Comparison of ENCODE assay signal across 9 cellular contexts in genomic region chr10:3048114-3049019, GRCh38. TPM values are rescaled to one million over a fixed set of nuclear protein-coding genes. Genes with fewer than 3 reads are reported as not detected.
DNase-seq lines count a peak whose midpoint lies in the region; ATAC-seq and TF ChIP-seq lines count a peak whose summit lies in the region.
"Had no signal": no experiment of that assay in that cellular context is flagged by ENCODE, and none has a peak within 500 bp of the region (broad histone marks: within the 10 kb centered on the region; RNA-seq: fewer than 3 reads in every experiment).

No MANE protein-coding gene starts in this region.

- CTCF ChIA-PET in SK-N-SH (lab: Yijun Ruan, JAX) = interaction anchor here (1.4 kb wide), 1 partner anchor 120 kb away, joined by 4 read pairs; no protein-coding TSS in a partner anchor

- H2AFZ ChIP-seq in SK-N-SH (ENCODE audit: low read depth) = peak overlapping the region; percentile 10; the same call in 1 of the 2 replicates

- TF ChIP-seq CTCF in SK-N-SH (IDR thresholded peaks at IDR 0.05) (no peak), fibroblast of the aortic adventitia (IDR thresholded peaks at IDR 0.05; ENCODE audit: insufficient read depth, low read length) (no peak)

- POLR2A ChIA-PET in SK-N-SH (lab: Yijun Ruan, JAX) = no interaction called here

- H3K4me2 ChIP-seq in SK-N-SH = peak overlapping the region; percentile 63; the same call in 1 of the 2 replicates

- no peaks in the 10 kb centered on the region for H3K9me3 ChIP-seq in SK-N-SH

- peak overlapping the region in 1 of 2 experiments; percentile 95; a peak in 2 of 4 replicates for H3K27ac ChIP-seq in SK-N-SH (ENCODE audit: low read depth in 2 of 2, low read length in 1 of 2)

- H4K20me1 ChIP-seq in SK-N-SH (ENCODE audit: insufficient read depth) = no peaks in the 10 kb centered on the region

- H3K4me3 ChIP-seq in SK-N-SH (ENCODE audit: low read depth in 2 of 2, low read length in 1 of 2) (no peak overlapping the region), fibroblast of the aortic adventitia (ENCODE audit: low read depth, low read length) (no peak overlapping the region)

- H3K9me2 ChIP-seq in SK-N-SH = no peaks in the 10 kb centered on the region

- intact Hi-C loops in sciatic nerve (cut with DNase I) = no loop called here

- ATAC-seq in sciatic nerve = peak; percentile 61
- ATAC-seq in GM18511 (IDR thresholded peaks at IDR 0.05; ENCODE audit: unreplicated experiment) = no peak

- no peaks in the 10 kb centered on the region for H3K27me3 ChIP-seq in SK-N-SH (ENCODE audit: insufficient read depth)

- H3K79me2 ChIP-seq in SK-N-SH (ENCODE audit: insufficient read depth) = no peaks in the 10 kb centered on the region

- TF ChIP-seq RAD21 in SK-N-SH (IDR thresholded peaks at IDR 0.05; ENCODE audit: low read length) = no peak

- DNase-seq in EH (ENCODE audit: low read depth) = peak; percentile 74
- no peak for DNase-seq in SK-N-SH
- peak; percentile 74 for DNase-seq in fibroblast of the aortic adventitia (ENCODE audit: low read depth)
- peak; percentile 65 for DNase-seq in sciatic nerve (ENCODE audit: low spot score)
- DNase-seq in SW 1271 (lab: John Stamatoyannopoulos, UW) = no peak
- DNase-seq in NK-92 treated with Interleukin-12 subunit alpha and Interleukin-12 subunit beta, amount 100 ng/mL, for 24 hours (lab: John Stamatoyannopoulos, UW) = no peak
- no peak for DNase-seq in NOMO-1 (lab: John Stamatoyannopoulos, UW; ENCODE audit: unreplicated experiment in 2 of 2)
- DNase-seq: effector CD8-positive, alpha-beta T cell had no signal

- 50% methylated on average over 14 of the region's 17 CpGs for WGBS in SK-N-SH (ENCODE audit: low lambda C conversion rate)

- no peak for TF ChIP-seq EP300 in SK-N-SH (IDR thresholded peaks at IDR 0.05; ENCODE audit: borderline replicate concordance in 1 of 2, low read depth in 1 of 2, low read length in 1 of 2)

- peak overlapping the region; percentile 48; the same call in 1 of the 2 replicates for H3K9ac ChIP-seq in SK-N-SH

- no peaks in the 10 kb centered on the region for H3K36me3 ChIP-seq in SK-N-SH (replicated peaks in 1 of 2; ENCODE audit: control insufficient read depth in 1 of 2, insufficient read depth in 2 of 2, low read length in 1 of 2)

- H3F3A ChIP-seq in SK-N-SH (replicated peaks; ENCODE audit: insufficient read depth) = peaks cover 37% of the 10 kb centered on the region

- H3K4me1 ChIP-seq in SK-N-SH (ENCODE audit: control insufficient read depth in 1 of 2, insufficient read depth in 2 of 2, low read depth in 1 of 2, low read length in 1 of 2) = peaks cover 11 to 37% of the 10 kb centered on the region in 2 experiments; a peak in 3 of 4 replicates

TF ChIP-seq in SK-N-SH, 30 proteins besides CTCF, POLR2A, EP300 and RAD21:
- TF ChIP-seq PBX3 (IDR thresholded peaks at IDR 0.05) (no peak), YY1 (IDR thresholded peaks at IDR 0.05; ENCODE audit: low read depth) (0 out of 2 replicates have a peak, but pooled peaks have one; percentile 20), FOSL2 (IDR thresholded peaks at IDR 0.05; ENCODE audit: borderline replicate concordance, low read depth) (0 out of 2 replicates have a peak, but pooled peaks have one; percentile 12)

RNA-seq across cellular contexts. Expression of gene PFKP, which starts 19.0 kb away (rescaled TPM):
- 143 and 175 TPM in 2 replicates for polyA plus RNA-seq in SK-N-SH (2012; rRNA removed)
- polyA plus RNA-seq in SK-N-SH (2012; cell fraction: cytosol; rRNA removed) = 87.4 and 114 TPM in 2 replicates
- polyA plus RNA-seq in SK-N-SH (2012; cell fraction: nucleus; rRNA removed) = 193 and 198 TPM in 2 replicates
- total RNA-seq in fibroblast of the aortic adventitia (ENCODE audit: low replicate concordance) (39.1 and 111 TPM in 2 replicates), sciatic nerve (41.3 TPM)

Comparison
In these comparisons a context has a peak if more than half of its experiments do, and no peak if none do; other contexts are left out.
1. DNase-seq: peak in EH (single experiment), fibroblast of the aortic adventitia (single experiment) and sciatic nerve (single experiment); none in SK-N-SH (single experiment), SW 1271 (0 of 2), NK-92 treated with Interleukin-12 subunit alpha and Interleukin-12 subunit beta, amount 100 ng/mL, for 24 hours (single experiment) and NOMO-1 (0 of 2).